1 cellular context compared by ENCODE assay signal in genomic region chr11:62588966-62589637, GRCh38.
TF ChIP-seq lines count a peak whose summit lies in the region.

No MANE protein-coding gene starts in this region.

TF ChIP-seq in GM12878, 131 proteins besides CTCF, POLR2A, EP300 and RAD21:
- TF ChIP-seq E4F1 (IDR thresholded peaks at IDR 0.05; ENCODE audit: borderline replicate concordance, partially characterized antibody) = no peak
- no peak for TF ChIP-seq MAX (IDR thresholded peaks at IDR 0.05; ENCODE audit: low read depth, low read length)
- no peak for TF ChIP-seq CBFB (IDR thresholded peaks at IDR 0.05; ENCODE audit: low read depth)
- TF ChIP-seq SUPT20H (IDR thresholded peaks at IDR 0.05; ENCODE audit: borderline replicate concordance, control insufficient read depth, low read depth, low read length) = no peak
- TF ChIP-seq ZNF384 (IDR thresholded peaks at IDR 0.05; ENCODE audit: borderline replicate concordance, low read depth, low read length) = 0 out of 2 replicates have a peak, but pooled peaks have one; percentile 8
TF ChIP-seq in GM12878: peak in this region for 1.
